ENCODE assay signal across 8 cellular contexts in the genomic region with DNA sequence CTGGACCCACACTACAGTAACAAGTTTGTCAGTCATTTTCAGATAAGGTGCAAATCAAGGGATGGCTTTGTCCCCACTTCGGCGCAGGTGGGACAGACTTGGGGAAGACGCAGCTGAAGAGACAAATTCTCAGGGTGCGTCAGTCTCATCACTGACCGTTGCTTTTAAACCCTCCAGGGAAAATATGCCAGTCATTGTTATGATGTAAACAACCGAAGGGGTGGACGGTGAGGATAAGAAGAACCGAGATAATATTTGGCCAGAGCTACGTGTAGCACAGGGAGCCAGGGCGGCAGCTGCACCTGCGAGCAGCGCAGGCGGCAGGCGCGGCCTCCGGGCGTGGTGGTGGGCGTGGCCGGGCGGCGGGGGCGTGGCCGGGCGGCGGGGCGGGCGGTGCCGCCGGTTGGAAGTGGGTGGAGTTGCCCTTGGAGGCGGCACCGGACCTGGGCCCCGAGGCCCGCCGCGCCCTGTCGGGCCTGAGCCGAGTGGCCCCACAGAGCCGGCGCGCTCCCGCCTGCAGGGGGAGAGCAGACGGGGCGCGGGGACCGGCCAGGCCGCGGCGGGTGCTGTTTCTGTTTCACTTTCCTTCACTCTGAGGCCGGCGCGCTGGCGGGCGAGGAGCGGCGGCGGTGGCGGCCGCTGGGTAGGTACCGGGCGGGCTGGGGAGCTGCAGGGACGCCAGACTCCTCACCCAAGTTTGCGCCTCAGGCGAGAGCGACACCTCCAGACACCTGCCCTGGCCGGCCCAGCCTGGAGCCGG.
DNase-seq lines count a peak whose midpoint lies in the region; ATAC-seq and TF ChIP-seq lines count a peak whose summit lies in the region.

TSS of gene PCGF5 (plus strand) at position 470 of the 760 bp plus-strand sequence. CDS start 2,209 bp downstream, outside the sequence.

- peak within 1 kb of the TSS; percentile 80 for H3K4me3 ChIP-seq in HUES48 (ENCODE audit: low read depth, low read length)
- H3K4me3 ChIP-seq in muscle layer of colon (ENCODE audit: low read depth in 1 of 2, low read length in 2 of 2), result peak within 1 kb of the TSS; percentile 80 to 100

- H3K27ac ChIP-seq in HUES48 (ENCODE audit: low read depth, low read length), result peak within 1 kb of the TSS; percentile 59
- H3K27ac ChIP-seq in muscle layer of colon (ENCODE audit: low read depth, low read length), result peak within 1 kb of the TSS; percentile 73

- H3K27me3 ChIP-seq in HUES48 (ENCODE audit: control insufficient read depth, insufficient read depth, low read length), result peaks cover 42% of the 10 kb centered on the region
- H3K27me3 ChIP-seq in muscle layer of colon (ENCODE audit: control insufficient read depth in 1 of 2, insufficient read depth in 2 of 2, low read length in 2 of 2), result no peaks in the 10 kb centered on the region

- 0 out of 2 replicates have a peak within 1 kb of the TSS, but pooled peaks have one; percentile 25 for H3K9ac ChIP-seq in HUES48 (ENCODE audit: low read depth, low read length)
- H3K9ac ChIP-seq in muscle layer of colon (ENCODE audit: low read length), result peak within 1 kb of the TSS; percentile 83

- DNase-seq in DMS153 (lab: John Stamatoyannopoulos, UW) (peak; percentile 71), OCI-M2 (lab: John Stamatoyannopoulos, UW; ENCODE audit: unreplicated experiment) (peak; percentile 28), erythroblast (lab: John Stamatoyannopoulos, UW) (peak; percentile 97 to 98)
- DNase-seq in activated T-cell treated with anti-CD3 and anti-CD28 coated beads, Interleukin-2, amount 50 U/mL, for 24 hours, result peak; percentile 97
- DNase-seq in stimulated activated CD8-positive, alpha-beta memory T cell treated with anti-CD3 and anti-CD28 coated beads, Interleukin-7, amount 100 ng/mL, for 1 hour (ENCODE audit: low read depth in 2 of 2), result peak; percentile 87 to 88

- ATAC-seq in GM21423 (IDR thresholded peaks at IDR 0.05; ENCODE audit: unreplicated experiment), result peak; percentile 94

- peak within 1 kb of the TSS; percentile 89 for H3K27ac Mint-ChIP-seq in activated T-cell treated with anti-CD3 and anti-CD28 coated beads, Interleukin-2, amount 50 U/mL, for 24 hours

- H3K4me1 ChIP-seq in HUES48 (ENCODE audit: control insufficient read depth, insufficient read depth, low read length) (peaks cover 8% of the 10 kb centered on the region; the same call in 1 of the 2 replicates), muscle layer of colon (ENCODE audit: insufficient read depth, low read length) (peaks cover 31% of the 10 kb centered on the region)

- no peaks in the 10 kb centered on the region for H3K27me3 Mint-ChIP-seq in activated T-cell treated with anti-CD3 and anti-CD28 coated beads, Interleukin-2, amount 50 U/mL, for 24 hours

- H3K4me3 Mint-ChIP-seq in activated T-cell treated with anti-CD3 and anti-CD28 coated beads, Interleukin-2, amount 50 U/mL, for 24 hours, result peak within 1 kb of the TSS; percentile 85

- H3K9me3 ChIP-seq in HUES48 (ENCODE audit: control insufficient read depth, insufficient read depth, low read length), result no peaks in the 10 kb centered on the region
- no peaks in the 10 kb centered on the region for H3K9me3 ChIP-seq in muscle layer of colon (ENCODE audit: low read length)

- peaks cover 29% of the 10 kb centered on the region for H3K36me3 Mint-ChIP-seq in activated T-cell treated with anti-CD3 and anti-CD28 coated beads, Interleukin-2, amount 50 U/mL, for 24 hours (ENCODE audit: low read depth)

- H3K36me3 ChIP-seq in HUES48 (ENCODE audit: control insufficient read depth, insufficient read depth, low read length), result no peaks in the 10 kb centered on the region
- H3K36me3 ChIP-seq in muscle layer of colon (ENCODE audit: insufficient read depth, low read length), result no peaks in the 10 kb centered on the region

- H3K9me3 Mint-ChIP-seq in activated T-cell treated with anti-CD3 and anti-CD28 coated beads, Interleukin-2, amount 50 U/mL, for 24 hours, result no peaks in the 10 kb centered on the region

- peak; percentile 75 for TF ChIP-seq POLR2A in erythroblast (IDR thresholded peaks at IDR 0.05; ENCODE audit: low read length)

- H3K4me1 Mint-ChIP-seq in activated T-cell treated with anti-CD3 and anti-CD28 coated beads, Interleukin-2, amount 50 U/mL, for 24 hours (ENCODE audit: low read depth), result peaks cover 53% of the 10 kb centered on the region

Comparison
In these comparisons a context has a peak if more than half of its experiments do, and no peak if none do; other contexts are left out.
1. Peak in every context shown above with its lines: DNase-seq, ATAC-seq, H3K4me3 ChIP-seq and H3K27ac ChIP-seq.
2. DNase-seq: peak in every context shown above with its lines; median percentile 98 in erythroblast; 97 in activated T-cell treated with anti-CD3 and anti-CD28 coated beads, Interleukin-2, amount 50 U/mL, for 24 hours; 88 in stimulated activated CD8-positive, alpha-beta memory T cell treated with anti-CD3 and anti-CD28 coated beads, Interleukin-7, amount 100 ng/mL, for 1 hour; 71 in DMS153; 28 in OCI-M2.